In the genomic region with DNA sequence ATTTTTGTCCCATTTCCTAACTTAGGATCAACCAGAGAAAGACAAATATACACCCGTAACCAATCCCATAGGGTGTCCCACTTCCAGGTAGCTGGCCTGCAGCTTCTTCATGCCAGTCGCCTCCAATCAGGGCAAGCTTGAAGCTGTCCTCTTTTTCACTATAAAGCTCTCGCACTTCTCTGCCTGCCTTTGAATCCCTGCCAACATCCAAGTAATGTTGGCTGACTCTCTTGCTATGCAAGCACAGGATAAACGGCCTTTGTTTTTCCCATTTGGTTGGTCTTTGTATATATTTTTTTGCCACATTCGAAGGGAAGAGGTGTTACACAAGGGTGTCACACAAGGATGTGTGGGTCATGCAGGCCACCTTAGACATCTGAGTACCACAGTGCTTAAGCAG, we compare ENCODE assay signal across 1 cellular context.
TF ChIP-seq lines count a peak whose summit lies in the region.

No MANE protein-coding gene starts in this region.

TF ChIP-seq in HEK293T, 16 proteins besides CTCF, POLR2A, EP300 and RAD21 (continued from another document):
- TF ChIP-seq, protein P1, sequence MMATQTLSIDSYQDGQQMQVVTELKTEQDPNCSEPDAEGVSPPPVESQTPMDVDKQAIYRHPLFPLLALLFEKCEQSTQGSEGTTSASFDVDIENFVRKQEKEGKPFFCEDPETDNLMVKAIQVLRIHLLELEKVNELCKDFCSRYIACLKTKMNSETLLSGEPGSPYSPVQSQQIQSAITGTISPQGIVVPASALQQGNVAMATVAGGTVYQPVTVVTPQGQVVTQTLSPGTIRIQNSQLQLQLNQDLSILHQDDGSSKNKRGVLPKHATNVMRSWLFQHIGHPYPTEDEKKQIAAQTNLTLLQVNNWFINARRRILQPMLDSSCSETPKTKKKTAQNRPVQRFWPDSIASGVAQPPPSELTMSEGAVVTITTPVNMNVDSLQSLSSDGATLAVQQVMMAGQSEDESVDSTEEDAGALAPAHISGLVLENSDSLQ (IDR thresholded peaks at IDR 0.05), result no peak
